16 cellular contexts compared by ENCODE assay signal in genomic region chr1:13714851-13715250, GRCh38. TPM values are rescaled to one million over a fixed set of nuclear protein-coding genes. Genes with fewer than 3 reads are reported as not detected.
DNase-seq lines count a peak whose midpoint lies in the region; ATAC-seq, FAIRE-seq and TF ChIP-seq lines count a peak whose summit lies in the region.
"Had no signal": no experiment of that assay in that cellular context is flagged by ENCODE, and none has a peak within 500 bp of the region (broad histone marks: within the 10 kb centered on the region; RNA-seq: fewer than 3 reads in every experiment).

No MANE protein-coding gene starts in this region.

- no peak overlapping the region for H3K27ac ChIP-seq in MM.1S (ENCODE audit: low read length)

- ATAC-seq in HG03045 (IDR thresholded peaks at IDR 0.05; ENCODE audit: unreplicated experiment), result no peak
- ATAC-seq: effector memory CD8-positive, alpha-beta T cell; HepG2; left cardiac atrium; naive thymus-derived CD8-positive, alpha-beta T cell had no signal

- H3K27ac Mint-ChIP-seq in progenitor cell of endocrine pancreas, result no peak overlapping the region
- H3K27ac Mint-ChIP-seq: activated CD4-positive, alpha-beta memory T cell treated with anti-CD3 and anti-CD28 coated beads for 36 hours; effector memory CD8-positive, alpha-beta T cell had no signal

- H3K9ac ChIP-seq in MM.1S (ENCODE audit: low read length), result no peak overlapping the region

- no peaks in the 10 kb centered on the region for H3K9me2 ChIP-seq in MM.1S (replicated peaks; ENCODE audit: insufficient read depth, low read length)

- H3K9me3 ChIP-seq in MM.1S (replicated peaks; ENCODE audit: insufficient read depth, low read length), result no peaks in the 10 kb centered on the region

- peak; percentile 69 for FAIRE-seq in G401.6 (lab: Jason Lieb, UNC)
- FAIRE-seq: HepG2 had no signal

- no peaks in the 10 kb centered on the region for H3K79me2 ChIP-seq in MM.1S (ENCODE audit: low read length)

- TF ChIP-seq CTCF in MM.1S (IDR thresholded peaks at IDR 0.05; ENCODE audit: low read length) (peak; percentile 28), epithelial cell of esophagus (IDR thresholded peaks at IDR 0.05; ENCODE audit: insufficient read depth, low read depth, low read length, missing control alignments) (peak; percentile 4), progenitor cell of endocrine pancreas (IDR thresholded peaks at IDR 0.05; ENCODE audit: unreplicated experiment) (peak; percentile 50)

- no peaks in the 10 kb centered on the region for H3K4me1 ChIP-seq in MM.1S (ENCODE audit: low read length)

- DNase-seq in MM.1S, result no peak
- DNase-seq in epithelial cell of esophagus (ENCODE audit: low read depth), result no peak
- DNase-seq in progenitor cell of endocrine pancreas (ENCODE audit: low spot score, unreplicated experiment), result no peak
- no peak for DNase-seq in NK-92 (lab: John Stamatoyannopoulos, UW; ENCODE audit: unreplicated experiment)
- DNase-seq in KG1 (lab: John Stamatoyannopoulos, UW), result no peak
- DNase-seq in Ammon's horn (ENCODE audit: low spot score), result no peak
- DNase-seq: activated CD4-positive, alpha-beta memory T cell treated with anti-CD3 and anti-CD28 coated beads for 36 hours; COR-L47; effector memory CD8-positive, alpha-beta T cell; left cardiac atrium; naive thymus-derived CD8-positive, alpha-beta T cell; NCI-H1436; RPMI8226 had no signal

- peaks cover 5% of the 10 kb centered on the region for H3K36me3 Mint-ChIP-seq in progenitor cell of endocrine pancreas (ENCODE audit: insufficient read depth)

- H3K36me3 ChIP-seq in MM.1S (replicated peaks; ENCODE audit: insufficient read depth, low read length), result no peaks in the 10 kb centered on the region

- peaks cover 3% of the 10 kb centered on the region for H3K4me1 Mint-ChIP-seq in progenitor cell of endocrine pancreas (ENCODE audit: low read depth)

- H3K4me3 Mint-ChIP-seq in progenitor cell of endocrine pancreas (ENCODE audit: low read depth), result no peak overlapping the region
- H3K4me3 Mint-ChIP-seq: activated CD4-positive, alpha-beta memory T cell treated with anti-CD3 and anti-CD28 coated beads for 36 hours; effector memory CD8-positive, alpha-beta T cell had no signal

- H3F3A ChIP-seq in MM.1S (ENCODE audit: insufficient read depth, low read length), result no peaks in the 10 kb centered on the region

- peaks cover 2% of the 10 kb centered on the region for H3K9me3 Mint-ChIP-seq in progenitor cell of endocrine pancreas (ENCODE audit: low read depth)
- H3K9me3 Mint-ChIP-seq: effector memory CD8-positive, alpha-beta T cell had no signal

- H3K4me2 ChIP-seq in MM.1S (ENCODE audit: low read depth, low read length), result no peak overlapping the region

- no peaks in the 10 kb centered on the region for H3K27me3 Mint-ChIP-seq in progenitor cell of endocrine pancreas
- H3K27me3 Mint-ChIP-seq: activated CD4-positive, alpha-beta memory T cell treated with anti-CD3 and anti-CD28 coated beads for 36 hours; effector memory CD8-positive, alpha-beta T cell; naive thymus-derived CD8-positive, alpha-beta T cell had no signal

- no peaks in the 10 kb centered on the region for H4K20me1 ChIP-seq in MM.1S (ENCODE audit: insufficient read depth, low read length)

- no peaks in the 10 kb centered on the region for H3K27me3 ChIP-seq in MM.1S (replicated peaks; ENCODE audit: insufficient read depth, low read length)

- no peak overlapping the region for H3K4me3 ChIP-seq in MM.1S (ENCODE audit: low read length)
- no peak overlapping the region for H3K4me3 ChIP-seq in epithelial cell of esophagus (ENCODE audit: low read length)

- H2AFZ ChIP-seq in MM.1S (ENCODE audit: low read length), result no peak overlapping the region

RNA-seq across cellular contexts. Expression of gene PRDM2, which starts 14.9 kb away (rescaled TPM):
- total RNA-seq in progenitor cell of endocrine pancreas, result 44.3 and 47.7 TPM in 2 replicates
